In genomic region chr1:44642255-44642654, GRCh38 we compare ENCODE assay signal across 16 cellular contexts. TPM values are rescaled to one million over a fixed set of nuclear protein-coding genes. Genes with fewer than 3 reads are reported as not detected.
DNase-seq lines count a peak whose midpoint lies in the region; ATAC-seq lines count a peak whose summit lies in the region.
"Had no signal": no experiment of that assay in that cellular context is flagged by ENCODE, and none has a peak within 500 bp of the region (broad histone marks: within the 10 kb centered on the region; RNA-seq: fewer than 3 reads in every experiment).

No MANE protein-coding gene starts in this region.

- peaks cover 4% of the 10 kb centered on the region for H3K36me3 Mint-ChIP-seq in activated naive CD4-positive, alpha-beta T cell treated with anti-CD3 and anti-CD28 coated beads, Interleukin-2, amount 50 U/mL, for 24 hours
- peaks cover 37% of the 10 kb centered on the region for H3K36me3 Mint-ChIP-seq in activated naive CD4-positive, alpha-beta T cell treated with anti-CD3 and anti-CD28 coated beads, Interleukin-2, amount 10 ng/mL, durations not matched to agents 7 days and 5 days
- peaks cover 6% of the 10 kb centered on the region for H3K36me3 Mint-ChIP-seq in activated naive CD8-positive, alpha-beta T cell treated with anti-CD3 and anti-CD28 coated beads for 36 hours
- H3K36me3 Mint-ChIP-seq in memory B cell: peaks cover 32% of the 10 kb centered on the region

- H3K4me3 Mint-ChIP-seq in activated naive CD4-positive, alpha-beta T cell treated with anti-CD3 and anti-CD28 coated beads, Interleukin-2, amount 50 U/mL, for 24 hours: no peak overlapping the region
- H3K4me3 Mint-ChIP-seq in activated naive CD4-positive, alpha-beta T cell treated with anti-CD3 and anti-CD28 coated beads, Interleukin-2, amount 10 ng/mL, durations not matched to agents 7 days and 5 days: no peak overlapping the region
- no peak overlapping the region for H3K4me3 Mint-ChIP-seq in activated naive CD8-positive, alpha-beta T cell treated with anti-CD3 and anti-CD28 coated beads for 36 hours
- H3K4me3 Mint-ChIP-seq in memory B cell: no peak overlapping the region

- no peak for ATAC-seq in memory B cell (ENCODE audit: low read depth)

- H3K27me3 Mint-ChIP-seq in activated naive CD4-positive, alpha-beta T cell treated with anti-CD3 and anti-CD28 coated beads, Interleukin-2, amount 50 U/mL, for 24 hours: no peaks in the 10 kb centered on the region
- H3K27me3 Mint-ChIP-seq in activated naive CD4-positive, alpha-beta T cell treated with anti-CD3 and anti-CD28 coated beads, Interleukin-2, amount 10 ng/mL, durations not matched to agents 7 days and 5 days: no peaks in the 10 kb centered on the region
- H3K27me3 Mint-ChIP-seq in activated naive CD8-positive, alpha-beta T cell treated with anti-CD3 and anti-CD28 coated beads for 36 hours: no peaks in the 10 kb centered on the region
- H3K27me3 Mint-ChIP-seq in memory B cell: no peaks in the 10 kb centered on the region

- DNase-seq in activated naive CD4-positive, alpha-beta T cell treated with anti-CD3 and anti-CD28 coated beads, Interleukin-2, amount 10 ng/mL, durations not matched to agents 7 days and 5 days: no peak
- no peak for DNase-seq in activated naive CD8-positive, alpha-beta T cell treated with anti-CD3 and anti-CD28 coated beads for 36 hours
- DNase-seq in memory B cell (ENCODE audit: low spot score in 2 of 2) (no peak), substantia nigra (lab: John Stamatoyannopoulos, UW) (no peak), NOMO-1 treated with DMSO at 0.1 percent for 48 hours (lab: John Stamatoyannopoulos, UW; ENCODE audit: unreplicated experiment) (no peak), T-helper 1 cell (no peak), NCI-H2196 treated with DMSO at 0.1 percent for 48 hours (lab: John Stamatoyannopoulos, UW; ENCODE audit: unreplicated experiment) (no peak)
- DNase-seq: brain microvascular endothelial cell; NCI-H1105 treated with DMSO at 0.1 percent for 48 hours; NCI-H2171; small intestine; stimulated activated naive CD4-positive, alpha-beta T cell; uterus had no signal

- peak overlapping the region; percentile 52 for H3K27ac Mint-ChIP-seq in activated naive CD4-positive, alpha-beta T cell treated with anti-CD3 and anti-CD28 coated beads, Interleukin-2, amount 50 U/mL, for 24 hours
- H3K27ac Mint-ChIP-seq in activated naive CD4-positive, alpha-beta T cell treated with anti-CD3 and anti-CD28 coated beads, Interleukin-2, amount 10 ng/mL, durations not matched to agents 7 days and 5 days: no peak overlapping the region
- H3K27ac Mint-ChIP-seq in activated naive CD8-positive, alpha-beta T cell treated with anti-CD3 and anti-CD28 coated beads for 36 hours: peak overlapping the region; percentile 54
- peak overlapping the region; percentile 79 for H3K27ac Mint-ChIP-seq in memory B cell

- H3K9me3 Mint-ChIP-seq in activated naive CD4-positive, alpha-beta T cell treated with anti-CD3 and anti-CD28 coated beads, Interleukin-2, amount 50 U/mL, for 24 hours: no peaks in the 10 kb centered on the region
- no peaks in the 10 kb centered on the region for H3K9me3 Mint-ChIP-seq in activated naive CD4-positive, alpha-beta T cell treated with anti-CD3 and anti-CD28 coated beads, Interleukin-2, amount 10 ng/mL, durations not matched to agents 7 days and 5 days
- no peaks in the 10 kb centered on the region for H3K9me3 Mint-ChIP-seq in activated naive CD8-positive, alpha-beta T cell treated with anti-CD3 and anti-CD28 coated beads for 36 hours
- H3K9me3 Mint-ChIP-seq in memory B cell: no peaks in the 10 kb centered on the region

- H3K4me1 Mint-ChIP-seq in activated naive CD4-positive, alpha-beta T cell treated with anti-CD3 and anti-CD28 coated beads, Interleukin-2, amount 50 U/mL, for 24 hours: peaks cover 7% of the 10 kb centered on the region
- H3K4me1 Mint-ChIP-seq in activated naive CD4-positive, alpha-beta T cell treated with anti-CD3 and anti-CD28 coated beads, Interleukin-2, amount 10 ng/mL, durations not matched to agents 7 days and 5 days: no peaks in the 10 kb centered on the region
- no peaks in the 10 kb centered on the region for H3K4me1 Mint-ChIP-seq in activated naive CD8-positive, alpha-beta T cell treated with anti-CD3 and anti-CD28 coated beads for 36 hours
- peaks cover 9% of the 10 kb centered on the region for H3K4me1 Mint-ChIP-seq in memory B cell

- H3K27ac ChIP-seq in substantia nigra (ENCODE audit: low read depth, low read length, poor library complexity, severe bottlenecking): peak overlapping the region; percentile 65
- H3K27ac ChIP-seq: brain microvascular endothelial cell, hepatocyte, KMS-11, uterus had no signal

- CTCF ChIA-PET in activated naive CD4-positive, alpha-beta T cell treated with anti-CD3 and anti-CD28 coated beads, Interleukin-2, amount 10 ng/mL, durations not matched to agents 7 days and 5 days (lab: Charles Lee): interaction anchor here (1.1 to 3.7 kb wide), 6 partner anchors 8 to 47 kb away, joined by 3 to 28 read pairs (median 3); no protein-coding TSS in a partner anchor

RNA-seq across cellular contexts. Expression of gene TMEM53, which starts 32.0 kb away (rescaled TPM):
- total RNA-seq in activated naive CD8-positive, alpha-beta T cell treated with anti-CD3 and anti-CD28 coated beads for 36 hours: 1 to 10 TPM; 2.5 to 2.6 TPM

RNA-seq across cellular contexts. Expression of gene ARMH1, which starts 32.3 kb away (rescaled TPM):
- 100 to 1,000 TPM; 139 to 144 TPM for total RNA-seq in activated naive CD8-positive, alpha-beta T cell treated with anti-CD3 and anti-CD28 coated beads for 36 hours
